ENCODE assay signal across 8 cellular contexts in genomic region chr19:4456843-4457653, GRCh38. TPM values are rescaled to one million over a fixed set of nuclear protein-coding genes. Genes with fewer than 3 reads are reported as not detected.
DNase-seq lines count a peak whose midpoint lies in the region; ATAC-seq and TF ChIP-seq lines count a peak whose summit lies in the region.

No MANE protein-coding gene starts in this region.

- 10% methylated on average over 10 of the region's 53 CpGs for WGBS in mammary epithelial cell (ENCODE audit: low coverage, missing lambda C conversion rate)

- peak; percentile 24 for DNase-seq in NK-92 treated with Interleukin-12 subunit alpha and Interleukin-12 subunit beta, amount 100 ng/mL, for 24 hours (lab: John Stamatoyannopoulos, UW)
- DNase-seq in NK-92 (lab: John Stamatoyannopoulos, UW; ENCODE audit: unreplicated experiment) (no peak), mammary epithelial cell (peak; percentile 25), iPS-NIHi7 (ENCODE audit: extremely low spot score) (peak; percentile 90), ureter (ENCODE audit: low spot score) (no peak)
- DNase-seq in stimulated activated CD4-positive, alpha-beta T cell treated with anti-CD3 and anti-CD28 coated beads, Interleukin-12 subunit alpha, Interleukin-12 subunit beta, amount 100 ng/mL, for 48 hours (ENCODE audit: low read depth in 2 of 3, low spot score in 1 of 3): peak in 2 of 3 donors; percentile 19 to 34

- intact Hi-C loops in mammary epithelial cell (cut with micrococcal nuclease): loop anchor here (1.0 kb wide), 1 partner anchor 14 kb away; no protein-coding TSS in a partner anchor

- BruUV-seq in mammary epithelial cell (replicated peaks; lab: Mats Ljungman, UMichigan): no TSS peak

- ATAC-seq in HG03442 (IDR thresholded peaks at IDR 0.05; ENCODE audit: unreplicated experiment) (peak; percentile 14), SK-N-SH treated with all-trans-retinoic acid at 6 μM for 48 hours (peak; percentile 34)

- in situ Hi-C loops in mammary epithelial cell (cut with MboI; ENCODE audit: low sequenced_read_pairs in 2 of 2): no loop called here

- peak overlapping the region; percentile 72 for H3K4me2 ChIP-seq in mammary epithelial cell (ENCODE audit: insufficient read depth, low read depth, low read length)

- no peaks in the 10 kb centered on the region for H4K20me1 ChIP-seq in mammary epithelial cell (ENCODE audit: insufficient read depth, low read length)

- H3K9ac ChIP-seq in mammary epithelial cell (ENCODE audit: insufficient read depth, low read length): peak overlapping the region; percentile 83

- peak overlapping the region; percentile 72 to 88 (median 80) for H3K4me3 ChIP-seq in mammary epithelial cell (replicated peaks in 1 of 3; ENCODE audit: insufficient read depth in 1 of 3, low read depth in 2 of 3, low read length in 3 of 3)

- peak overlapping the region; percentile 4 for H3K27ac ChIP-seq in mammary epithelial cell (ENCODE audit: insufficient read depth, low read depth, low read length)

- peaks cover 22% of the 10 kb centered on the region for H3K4me1 ChIP-seq in mammary epithelial cell (ENCODE audit: insufficient read depth, low read length)

- no peaks in the 10 kb centered on the region for H3K27me3 ChIP-seq in mammary epithelial cell (ENCODE audit: insufficient read depth, low read length)

- H3K79me2 ChIP-seq in mammary epithelial cell (ENCODE audit: insufficient read depth, low read length): peaks cover 31% of the 10 kb centered on the region

- CTCF ChIA-PET in mammary epithelial cell (lab: Charles Lee; ENCODE audit: low non-redundant PET): interaction anchor here (0.6 to 0.8 kb wide), 2 partner anchors 12 to 15 kb away, joined by 3 read pairs; no protein-coding TSS in a partner anchor

- H3K9me3 ChIP-seq in mammary epithelial cell (replicated peaks; ENCODE audit: insufficient read depth, low read length): no peaks in the 10 kb centered on the region

- dilution Hi-C loops in mammary epithelial cell (cut with HindIII; ENCODE audit: low sequenced_read_pairs): loop anchor here (5.0 kb wide), 1 partner anchor 90 kb away; no protein-coding TSS in a partner anchor

- TF ChIP-seq CTCF in mammary epithelial cell (conservative IDR thresholded peaks at IDR 0.05 in 1 of 2, IDR thresholded peaks at IDR 0.05 in 1 of 2; ENCODE audit: extremely low read depth in 1 of 2, insufficient read depth in 1 of 2, low read depth in 1 of 2, low read length in 2 of 2): no peak

- H2AFZ ChIP-seq in mammary epithelial cell (ENCODE audit: low read depth, low read length): peak overlapping the region; percentile 76

- H3K36me3 ChIP-seq in mammary epithelial cell (ENCODE audit: insufficient read depth, low read length): peaks cover 2% of the 10 kb centered on the region

TF ChIP-seq in SK-N-SH treated with all-trans-retinoic acid at 6 μM for 48 hours, 23 proteins besides CTCF, POLR2A, EP300 and RAD21:
- TF ChIP-seq ZC3H10 (CRISPR knock-in tag; IDR thresholded peaks at IDR 0.05): no peak
- no peak for TF ChIP-seq ZNF70 (CRISPR knock-in tag; IDR thresholded peaks at IDR 0.05)
- no peak for TF ChIP-seq RARB (CRISPR knock-in tag; IDR thresholded peaks at IDR 0.05)
- TF ChIP-seq, protein P1, sequence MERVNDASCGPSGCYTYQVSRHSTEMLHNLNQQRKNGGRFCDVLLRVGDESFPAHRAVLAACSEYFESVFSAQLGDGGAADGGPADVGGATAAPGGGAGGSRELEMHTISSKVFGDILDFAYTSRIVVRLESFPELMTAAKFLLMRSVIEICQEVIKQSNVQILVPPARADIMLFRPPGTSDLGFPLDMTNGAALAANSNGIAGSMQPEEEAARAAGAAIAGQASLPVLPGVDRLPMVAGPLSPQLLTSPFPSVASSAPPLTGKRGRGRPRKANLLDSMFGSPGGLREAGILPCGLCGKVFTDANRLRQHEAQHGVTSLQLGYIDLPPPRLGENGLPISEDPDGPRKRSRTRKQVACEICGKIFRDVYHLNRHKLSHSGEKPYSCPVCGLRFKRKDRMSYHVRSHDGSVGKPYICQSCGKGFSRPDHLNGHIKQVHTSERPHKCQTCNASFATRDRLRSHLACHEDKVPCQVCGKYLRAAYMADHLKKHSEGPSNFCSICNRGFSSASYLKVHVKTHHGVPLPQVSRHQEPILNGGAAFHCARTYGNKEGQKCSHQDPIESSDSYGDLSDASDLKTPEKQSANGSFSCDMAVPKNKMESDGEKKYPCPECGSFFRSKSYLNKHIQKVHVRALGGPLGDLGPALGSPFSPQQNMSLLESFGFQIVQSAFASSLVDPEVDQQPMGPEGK (CRISPR knock-in tag; IDR thresholded peaks at IDR 0.05; ENCODE audit: borderline replicate concordance): 0 out of 2 replicates have a peak, but pooled peaks have one; percentile 24
- no peak for TF ChIP-seq ESRRG (CRISPR knock-in tag; IDR thresholded peaks at IDR 0.05)
- TF ChIP-seq OSR1 (CRISPR knock-in tag; IDR thresholded peaks at IDR 0.05): no peak

RNA-seq across cellular contexts. Expression of gene UBXN6, which starts 0.5 kb away (rescaled TPM):
- total RNA-seq in mammary epithelial cell (10 to 100 TPM; 81.0 to 87.7 TPM), ureter (107 TPM)
- 56.4 TPM for polyA plus RNA-seq in mammary epithelial cell
- 11.1 TPM for polyA minus RNA-seq in mammary epithelial cell

RNA-seq across cellular contexts. Expression of gene HDGFL2, which starts 15.0 kb away (rescaled TPM):
- total RNA-seq in mammary epithelial cell: 10 to 100 TPM; 38.5 to 50.9 TPM
- polyA plus RNA-seq in mammary epithelial cell: 30.0 TPM
- 13.4 TPM for polyA minus RNA-seq in mammary epithelial cell
- total RNA-seq in ureter: 45.9 TPM

RNA-seq across cellular contexts. Expression of gene CHAF1A, which starts 54.6 kb away (rescaled TPM):
- total RNA-seq in mammary epithelial cell: 10 to 100 TPM in 1 of 2 donors, 1 to 10 TPM in 1; 4.0 to 30.0 TPM
- polyA plus RNA-seq in mammary epithelial cell: 24.4 TPM
- polyA minus RNA-seq in mammary epithelial cell: 16.8 TPM
- total RNA-seq in ureter: 23.0 TPM

RNA-seq across cellular contexts. Expression of gene SH3GL1, which starts 56.7 kb away (rescaled TPM):
- total RNA-seq in mammary epithelial cell: 100 to 1,000 TPM in 1 of 2 donors, 10 to 100 TPM in 1; 80.5 to 149 TPM
- polyA plus RNA-seq in mammary epithelial cell: 84.9 TPM
- 55.7 TPM for polyA minus RNA-seq in mammary epithelial cell
- total RNA-seq in ureter: 78.5 TPM

Comparison
In these comparisons a context has a peak if more than half of its experiments do, and no peak if none do; other contexts are left out.
1. DNase-seq: peak in NK-92 treated with Interleukin-12 subunit alpha and Interleukin-12 subunit beta, amount 100 ng/mL, for 24 hours (single experiment), mammary epithelial cell (single experiment), iPS-NIHi7 (single experiment) and stimulated activated CD4-positive, alpha-beta T cell treated with anti-CD3 and anti-CD28 coated beads, Interleukin-12 subunit alpha, Interleukin-12 subunit beta, amount 100 ng/mL, for 48 hours (2 of 3); none in NK-92 (single experiment) and ureter (single experiment).